Comparison of ENCODE assay signal across 9 cellular contexts in genomic region chr3:18389108-18389733, GRCh38. TPM values are rescaled to one million over a fixed set of nuclear protein-coding genes. Genes with fewer than 3 reads are reported as not detected.
DNase-seq lines count a peak whose midpoint lies in the region; ATAC-seq and TF ChIP-seq lines count a peak whose summit lies in the region.
"Had no signal": no experiment of that assay in that cellular context is flagged by ENCODE, and none has a peak within 500 bp of the region (broad histone marks: within the 10 kb centered on the region; RNA-seq: fewer than 3 reads in every experiment).

No MANE protein-coding gene starts in this region.

- CTCF ChIA-PET in activated naive CD4-positive, alpha-beta T cell treated with anti-CD3 and anti-CD28 coated beads for 36 hours (lab: Charles Lee): interaction anchor here (0.7 to 2.8 kb wide), 9 partner anchors 9 to 247 kb away, joined by 3 to 21 read pairs (median 4); no protein-coding TSS in a partner anchor

- H3K9me3 Mint-ChIP-seq in activated naive CD4-positive, alpha-beta T cell treated with anti-CD3 and anti-CD28 coated beads, Interleukin-2, amount 50 U/mL, for 24 hours: no peaks in the 10 kb centered on the region
- H3K9me3 Mint-ChIP-seq in activated naive CD4-positive, alpha-beta T cell treated with anti-CD3 and anti-CD28 coated beads for 36 hours: no peaks in the 10 kb centered on the region
- H3K9me3 Mint-ChIP-seq in activated naive CD4-positive, alpha-beta T cell treated with anti-CD3 and anti-CD28 coated beads, Interleukin-2, amount 50 U/mL, for 72 hours: no peaks in the 10 kb centered on the region

- no peaks in the 10 kb centered on the region for H3K9me3 ChIP-seq in Loucy (ENCODE audit: insufficient read depth, low read depth, low read length)
- H3K9me3 ChIP-seq: HAP-1 had no signal

- peaks cover 79% of the 10 kb centered on the region for H3K4me1 Mint-ChIP-seq in activated naive CD4-positive, alpha-beta T cell treated with anti-CD3 and anti-CD28 coated beads, Interleukin-2, amount 50 U/mL, for 24 hours
- H3K4me1 Mint-ChIP-seq in activated naive CD4-positive, alpha-beta T cell treated with anti-CD3 and anti-CD28 coated beads for 36 hours (ENCODE audit: low read depth): peaks cover 77% of the 10 kb centered on the region

- peaks cover 16% of the 10 kb centered on the region for H3K79me2 ChIP-seq in Loucy (ENCODE audit: insufficient read depth, low read length)

- no peak overlapping the region for H3K4me3 ChIP-seq in Loucy (ENCODE audit: low read length, poor library complexity, severe bottlenecking)
- H3K4me3 ChIP-seq: HAP-1 had no signal

- H3K4me2 ChIP-seq in Loucy (ENCODE audit: low read depth, low read length, poor library complexity, severe bottlenecking): no peak overlapping the region

- H3K27ac Mint-ChIP-seq in activated naive CD4-positive, alpha-beta T cell treated with anti-CD3 and anti-CD28 coated beads, Interleukin-2, amount 50 U/mL, for 24 hours: peak overlapping the region; percentile 35
- no peak overlapping the region for H3K27ac Mint-ChIP-seq in activated naive CD4-positive, alpha-beta T cell treated with anti-CD3 and anti-CD28 coated beads for 36 hours
- H3K27ac Mint-ChIP-seq in activated naive CD4-positive, alpha-beta T cell treated with anti-CD3 and anti-CD28 coated beads, Interleukin-2, amount 50 U/mL, for 72 hours: peak overlapping the region; percentile 24 to 68

- intact Hi-C loops in activated naive CD4-positive, alpha-beta T cell treated with anti-CD3 and anti-CD28 coated beads for 36 hours (cut with micrococcal nuclease): loop anchor here (5.0 kb wide), 2 partner anchors 152 to 598 kb away; no protein-coding TSS in a partner anchor

- no peak for DNase-seq in activated naive CD4-positive, alpha-beta T cell treated with anti-CD3 and anti-CD28 coated beads for 36 hours
- no peak for DNase-seq in activated naive CD4-positive, alpha-beta T cell treated with anti-CD3 and anti-CD28 coated beads, Interleukin-2, amount 50 U/mL, for 72 hours (ENCODE audit: low spot score in 2 of 2)
- DNase-seq in left lobe of liver (ENCODE audit: low spot score): no peak

- no peaks in the 10 kb centered on the region for H3K27me3 Mint-ChIP-seq in activated naive CD4-positive, alpha-beta T cell treated with anti-CD3 and anti-CD28 coated beads, Interleukin-2, amount 50 U/mL, for 24 hours
- H3K27me3 Mint-ChIP-seq in activated naive CD4-positive, alpha-beta T cell treated with anti-CD3 and anti-CD28 coated beads for 36 hours (ENCODE audit: low read depth): no peaks in the 10 kb centered on the region

- peak; percentile 89 for TF ChIP-seq CTCF in Loucy (conservative IDR thresholded peaks at IDR 0.05; ENCODE audit: low read length)

- H3K27me3 ChIP-seq in Loucy (ENCODE audit: insufficient read depth, low read length, poor library complexity, severe bottlenecking): no peaks in the 10 kb centered on the region

- H3K9me2 ChIP-seq in Loucy (replicated peaks; ENCODE audit: low read depth, low read length): no peaks in the 10 kb centered on the region

- no peaks in the 10 kb centered on the region for H4K20me1 ChIP-seq in Loucy (ENCODE audit: insufficient read depth, low read length, poor library complexity, severe bottlenecking)

- peaks cover 25% of the 10 kb centered on the region for H3K36me3 Mint-ChIP-seq in activated naive CD4-positive, alpha-beta T cell treated with anti-CD3 and anti-CD28 coated beads, Interleukin-2, amount 50 U/mL, for 24 hours
- H3K36me3 Mint-ChIP-seq in activated naive CD4-positive, alpha-beta T cell treated with anti-CD3 and anti-CD28 coated beads for 36 hours (ENCODE audit: low read depth): peaks cover 65% of the 10 kb centered on the region
- H3K36me3 Mint-ChIP-seq in activated naive CD4-positive, alpha-beta T cell treated with anti-CD3 and anti-CD28 coated beads, Interleukin-2, amount 50 U/mL, for 72 hours: peaks cover 15 to 62% of the 10 kb centered on the region in 2 donors

- no peak overlapping the region for H3K4me3 Mint-ChIP-seq in activated naive CD4-positive, alpha-beta T cell treated with anti-CD3 and anti-CD28 coated beads, Interleukin-2, amount 50 U/mL, for 24 hours
- H3K4me3 Mint-ChIP-seq in activated naive CD4-positive, alpha-beta T cell treated with anti-CD3 and anti-CD28 coated beads for 36 hours: no peak overlapping the region

- H2AFZ ChIP-seq in Loucy (ENCODE audit: low read length): no peak overlapping the region

- peaks cover 61% of the 10 kb centered on the region for H3K36me3 ChIP-seq in Loucy (ENCODE audit: insufficient read depth, low read length)

- H3K9ac ChIP-seq in Loucy (ENCODE audit: low read depth, low read length, poor library complexity, severe bottlenecking): no peak overlapping the region

- H3F3A ChIP-seq in Loucy (ENCODE audit: low read depth): peaks cover 3% of the 10 kb centered on the region; the same call in 1 of the 2 replicates

- peaks cover 11% of the 10 kb centered on the region for H3K4me1 ChIP-seq in Loucy (ENCODE audit: insufficient read depth, low read length, poor library complexity, severe bottlenecking)
- H3K4me1 ChIP-seq: HAP-1 had no signal

- ATAC-seq in activated naive CD4-positive, alpha-beta T cell treated with anti-CD3 and anti-CD28 coated beads, Interleukin-2, amount 50 U/mL, for 72 hours: no peak
- ATAC-seq in left lobe of liver: peak; percentile 63
- no peak for ATAC-seq in GM21619 (IDR thresholded peaks at IDR 0.05; ENCODE audit: unreplicated experiment)
- ATAC-seq in HG03457 (IDR thresholded peaks at IDR 0.05; ENCODE audit: unreplicated experiment): no peak
- ATAC-seq in esophagus mucosa: no peak

RNA-seq across cellular contexts. Expression of gene SATB1, which starts 35.9 kb away (rescaled TPM):
- total RNA-seq in activated naive CD4-positive, alpha-beta T cell treated with anti-CD3 and anti-CD28 coated beads for 36 hours: 100 to 1,000 TPM; 303 to 305 TPM
- 100 to 1,000 TPM; 279 to 444 TPM for total RNA-seq in activated naive CD4-positive, alpha-beta T cell treated with anti-CD3 and anti-CD28 coated beads, Interleukin-2, amount 50 U/mL, for 72 hours
- total RNA-seq in left lobe of liver: 12.0 TPM
- total RNA-seq in esophagus mucosa: 7.9 TPM

Comparison
In these comparisons a context has a peak if more than half of its experiments do, and no peak if none do; other contexts are left out.
1. RNA of gene SATB1, which starts 35.9 kb away (total RNA-seq): 279 to 444 TPM in activated naive CD4-positive, alpha-beta T cell treated with anti-CD3 and anti-CD28 coated beads, Interleukin-2, amount 50 U/mL, for 72 hours and 303 to 305 TPM in activated naive CD4-positive, alpha-beta T cell treated with anti-CD3 and anti-CD28 coated beads for 36 hours; 12.0 TPM in left lobe of liver (single experiment) and 7.9 TPM in esophagus mucosa (single experiment); every median in the first group is over 10 times any median in the second.